Comparison of ENCODE assay signal across 1 cellular context in the genomic region with DNA sequence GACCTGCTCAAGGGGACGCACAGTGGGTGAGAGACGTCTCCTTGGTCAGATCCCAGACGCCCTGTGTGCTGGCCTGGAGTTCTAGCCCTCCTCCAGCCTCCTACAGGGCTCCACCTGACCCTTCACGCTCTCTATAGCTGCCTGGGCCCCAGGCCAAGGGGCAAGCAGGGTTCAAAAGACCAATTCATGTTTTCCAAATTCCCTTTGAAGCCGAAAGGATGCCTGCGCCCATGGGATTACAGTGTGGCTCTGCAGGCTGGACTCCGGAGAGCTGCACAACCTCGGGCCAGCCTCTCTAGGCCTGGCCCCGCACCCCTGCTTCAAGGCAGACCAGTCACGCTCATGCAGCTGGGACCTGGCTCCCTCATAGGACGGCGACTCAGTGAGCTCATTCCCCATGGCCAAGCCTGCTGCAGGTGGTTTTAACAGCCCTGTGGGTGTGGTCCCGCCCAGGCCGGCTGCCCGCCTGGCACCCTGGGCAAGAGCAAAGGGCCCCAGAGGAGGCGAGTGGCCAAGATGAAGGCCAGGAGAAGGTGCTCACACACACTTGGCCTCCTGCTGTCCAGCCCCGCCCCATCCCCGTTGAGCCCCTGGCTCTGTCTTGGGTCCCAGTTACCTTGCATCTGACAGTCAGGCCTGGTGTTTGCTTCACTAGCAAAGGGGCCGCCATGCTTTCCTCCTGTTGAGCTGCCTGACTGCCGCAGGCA.
TF ChIP-seq lines count a peak whose summit lies in the region.

No MANE protein-coding gene starts in this region.

TF ChIP-seq in HepG2, 621 proteins besides CTCF, POLR2A, EP300 and RAD21 (continued from another document and continues in another):
- peak; percentile 76; the same call in 1 of the 2 replicates for TF ChIP-seq NCOA1 (CRISPR knock-in tag; IDR thresholded peaks at IDR 0.05)
- TF ChIP-seq ZSCAN25 (CRISPR knock-in tag; IDR thresholded peaks at IDR 0.05) = peak; percentile 99
- TF ChIP-seq, protein P1, sequence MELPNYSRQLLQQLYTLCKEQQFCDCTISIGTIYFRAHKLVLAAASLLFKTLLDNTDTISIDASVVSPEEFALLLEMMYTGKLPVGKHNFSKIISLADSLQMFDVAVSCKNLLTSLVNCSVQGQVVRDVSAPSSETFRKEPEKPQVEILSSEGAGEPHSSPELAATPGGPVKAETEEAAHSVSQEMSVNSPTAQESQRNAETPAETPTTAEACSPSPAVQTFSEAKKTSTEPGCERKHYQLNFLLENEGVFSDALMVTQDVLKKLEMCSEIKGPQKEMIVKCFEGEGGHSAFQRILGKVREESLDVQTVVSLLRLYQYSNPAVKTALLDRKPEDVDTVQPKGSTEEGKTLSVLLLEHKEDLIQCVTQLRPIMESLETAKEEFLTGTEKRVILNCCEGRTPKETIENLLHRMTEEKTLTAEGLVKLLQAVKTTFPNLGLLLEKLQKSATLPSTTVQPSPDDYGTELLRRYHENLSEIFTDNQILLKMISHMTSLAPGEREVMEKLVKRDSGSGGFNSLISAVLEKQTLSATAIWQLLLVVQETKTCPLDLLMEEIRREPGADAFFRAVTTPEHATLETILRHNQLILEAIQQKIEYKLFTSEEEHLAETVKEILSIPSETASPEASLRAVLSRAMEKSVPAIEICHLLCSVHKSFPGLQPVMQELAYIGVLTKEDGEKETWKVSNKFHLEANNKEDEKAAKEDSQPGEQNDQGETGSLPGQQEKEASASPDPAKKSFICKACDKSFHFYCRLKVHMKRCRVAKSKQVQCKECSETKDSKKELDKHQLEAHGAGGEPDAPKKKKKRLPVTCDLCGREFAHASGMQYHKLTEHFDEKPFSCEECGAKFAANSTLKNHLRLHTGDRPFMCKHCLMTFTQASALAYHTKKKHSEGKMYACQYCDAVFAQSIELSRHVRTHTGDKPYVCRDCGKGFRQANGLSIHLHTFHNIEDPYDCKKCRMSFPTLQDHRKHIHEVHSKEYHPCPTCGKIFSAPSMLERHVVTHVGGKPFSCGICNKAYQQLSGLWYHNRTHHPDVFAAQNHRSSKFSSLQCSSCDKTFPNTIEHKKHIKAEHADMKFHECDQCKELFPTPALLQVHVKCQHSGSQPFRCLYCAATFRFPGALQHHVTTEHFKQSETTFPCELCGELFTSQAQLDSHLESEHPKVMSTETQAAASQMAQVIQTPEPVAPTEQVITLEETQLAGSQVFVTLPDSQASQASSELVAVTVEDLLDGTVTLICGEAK (IDR thresholded peaks at IDR 0.05) = no peak
- TF ChIP-seq, protein P1 (CRISPR knock-in tag; IDR thresholded peaks at IDR 0.05) = peak; percentile 63
- peak; percentile 64; the same call in 1 of the 2 replicates for TF ChIP-seq SMAD3 (CRISPR knock-in tag; IDR thresholded peaks at IDR 0.05)
- TF ChIP-seq IKZF4 (CRISPR knock-in tag; IDR thresholded peaks at IDR 0.05; ENCODE audit: borderline replicate concordance, low read depth, not compliant biosample characterization) = peak; percentile 40
- TF ChIP-seq RXRB (CRISPR knock-in tag; IDR thresholded peaks at IDR 0.05; ENCODE audit: borderline replicate concordance) = peak; percentile 86; the same call in 1 of the 2 replicates
- peak; percentile 26; the same call in 1 of the 2 replicates for TF ChIP-seq MEIS2 (CRISPR knock-in tag; IDR thresholded peaks at IDR 0.05)
- TF ChIP-seq KAT8 (CRISPR knock-in tag; IDR thresholded peaks at IDR 0.05) = peak; percentile 58; the same call in 1 of the 2 replicates
- TF ChIP-seq MTA1 (CRISPR knock-in tag; IDR thresholded peaks at IDR 0.05; ENCODE audit: borderline replicate concordance) = peak; percentile 63; the same call in 1 of the 2 replicates
- peak in 1 of 2 experiments; percentile 41; a peak in 1 of 4 replicates for TF ChIP-seq KLF16 (CRISPR knock-in tag; IDR thresholded peaks at IDR 0.05)
- TF ChIP-seq DZIP1 (CRISPR knock-in tag; IDR thresholded peaks at IDR 0.05) = 0 out of 2 replicates have a peak, but pooled peaks have one; percentile 68
- TF ChIP-seq SALL1 (CRISPR knock-in tag; IDR thresholded peaks at IDR 0.05) = peak; percentile 94
- TF ChIP-seq ZMAT5 (CRISPR knock-in tag; IDR thresholded peaks at IDR 0.05; ENCODE audit: borderline replicate concordance, low read depth) = no peak
- TF ChIP-seq MBNL3 (CRISPR knock-in tag; conservative IDR thresholded peaks at IDR 0.05) = no peak
- no peak for TF ChIP-seq ZNF670 (CRISPR knock-in tag; IDR thresholded peaks at IDR 0.05; ENCODE audit: borderline replicate concordance)
- peak; percentile 51; the same call in 1 of the 2 replicates for TF ChIP-seq RNF2 (conservative IDR thresholded peaks at IDR 0.05; ENCODE audit: low read depth)
- TF ChIP-seq, protein P2, sequence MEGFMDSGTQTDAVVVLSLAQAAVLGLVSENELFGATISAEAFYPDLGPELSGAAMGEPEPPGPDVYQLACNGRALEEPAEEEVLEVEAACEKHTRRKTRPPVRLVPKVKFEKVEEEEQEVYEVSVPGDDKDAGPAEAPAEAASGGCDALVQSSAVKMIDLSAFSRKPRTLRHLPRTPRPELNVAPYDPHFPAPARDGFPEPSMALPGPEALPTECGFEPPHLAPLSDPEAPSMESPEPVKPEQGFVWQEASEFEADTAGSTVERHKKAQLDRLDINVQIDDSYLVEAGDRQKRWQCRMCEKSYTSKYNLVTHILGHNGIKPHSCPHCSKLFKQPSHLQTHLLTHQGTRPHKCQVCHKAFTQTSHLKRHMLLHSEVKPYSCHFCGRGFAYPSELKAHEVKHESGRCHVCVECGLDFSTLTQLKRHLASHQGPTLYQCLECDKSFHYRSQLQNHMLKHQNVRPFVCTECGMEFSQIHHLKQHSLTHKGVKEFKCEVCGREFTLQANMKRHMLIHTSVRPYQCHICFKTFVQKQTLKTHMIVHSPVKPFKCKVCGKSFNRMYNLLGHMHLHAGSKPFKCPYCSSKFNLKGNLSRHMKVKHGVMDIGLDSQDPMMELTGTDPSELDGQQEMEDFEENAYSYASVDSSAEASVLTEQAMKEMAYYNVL (CRISPR knock-in tag; IDR thresholded peaks at IDR 0.05; ENCODE audit: borderline replicate concordance) = 0 out of 2 replicates have a peak, but pooled peaks have one; percentile 57
- TF ChIP-seq ZNF83 (CRISPR knock-in tag; IDR thresholded peaks at IDR 0.05; ENCODE audit: borderline replicate concordance) = peak; percentile 50; the same call in 1 of the 2 replicates
- TF ChIP-seq ZFX (CRISPR knock-in tag; IDR thresholded peaks at IDR 0.05; ENCODE audit: low read depth) = peak; percentile 88
- TF ChIP-seq TSC22D2 (CRISPR knock-in tag; IDR thresholded peaks at IDR 0.05; ENCODE audit: borderline replicate concordance) = no peak
- TF ChIP-seq, protein P3, sequence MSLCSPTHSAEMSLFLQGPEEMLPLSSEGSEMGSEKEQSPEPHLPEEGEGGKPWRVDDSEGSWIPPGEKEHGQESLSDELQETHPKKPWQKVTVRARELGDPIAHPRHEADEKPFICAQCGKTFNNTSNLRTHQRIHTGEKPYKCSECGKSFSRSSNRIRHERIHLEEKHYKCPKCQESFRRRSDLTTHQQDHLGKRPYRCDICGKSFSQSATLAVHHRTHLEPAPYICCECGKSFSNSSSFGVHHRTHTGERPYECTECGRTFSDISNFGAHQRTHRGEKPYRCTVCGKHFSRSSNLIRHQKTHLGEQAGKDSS (CRISPR knock-in tag; IDR thresholded peaks at IDR 0.05; ENCODE audit: borderline replicate concordance, low read depth) = peak; percentile 71; the same call in 1 of the 2 replicates
- TF ChIP-seq ZNF205 (CRISPR knock-in tag; IDR thresholded peaks at IDR 0.05) = peak; percentile 54; the same call in 1 of the 2 replicates
- TF ChIP-seq SOX5 (CRISPR knock-in tag; IDR thresholded peaks at IDR 0.05; ENCODE audit: borderline replicate concordance) = peak; percentile 80; the same call in 1 of the 2 replicates
- TF ChIP-seq, protein P4, sequence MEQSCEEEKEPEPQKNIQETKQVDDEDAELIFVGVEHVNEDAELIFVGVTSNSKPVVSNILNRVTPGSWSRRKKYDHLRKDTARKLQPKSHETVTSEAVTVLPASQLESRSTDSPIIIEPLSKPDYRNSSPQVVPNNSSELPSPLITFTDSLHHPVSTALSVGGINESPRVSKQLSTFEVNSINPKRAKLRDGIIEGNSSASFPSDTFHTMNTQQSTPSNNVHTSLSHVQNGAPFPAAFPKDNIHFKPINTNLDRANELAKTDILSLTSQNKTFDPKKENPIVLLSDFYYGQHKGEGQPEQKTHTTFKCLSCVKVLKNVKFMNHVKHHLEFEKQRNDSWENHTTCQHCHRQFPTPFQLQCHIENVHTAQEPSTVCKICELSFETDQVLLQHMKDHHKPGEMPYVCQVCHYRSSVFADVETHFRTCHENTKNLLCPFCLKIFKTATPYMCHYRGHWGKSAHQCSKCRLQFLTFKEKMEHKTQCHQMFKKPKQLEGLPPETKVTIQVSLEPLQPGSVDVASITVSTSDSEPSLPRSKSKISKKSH (CRISPR knock-in tag; IDR thresholded peaks at IDR 0.05; ENCODE audit: borderline replicate concordance) = peak; percentile 54; the same call in 1 of the 2 replicates
- TF ChIP-seq, protein P5, sequence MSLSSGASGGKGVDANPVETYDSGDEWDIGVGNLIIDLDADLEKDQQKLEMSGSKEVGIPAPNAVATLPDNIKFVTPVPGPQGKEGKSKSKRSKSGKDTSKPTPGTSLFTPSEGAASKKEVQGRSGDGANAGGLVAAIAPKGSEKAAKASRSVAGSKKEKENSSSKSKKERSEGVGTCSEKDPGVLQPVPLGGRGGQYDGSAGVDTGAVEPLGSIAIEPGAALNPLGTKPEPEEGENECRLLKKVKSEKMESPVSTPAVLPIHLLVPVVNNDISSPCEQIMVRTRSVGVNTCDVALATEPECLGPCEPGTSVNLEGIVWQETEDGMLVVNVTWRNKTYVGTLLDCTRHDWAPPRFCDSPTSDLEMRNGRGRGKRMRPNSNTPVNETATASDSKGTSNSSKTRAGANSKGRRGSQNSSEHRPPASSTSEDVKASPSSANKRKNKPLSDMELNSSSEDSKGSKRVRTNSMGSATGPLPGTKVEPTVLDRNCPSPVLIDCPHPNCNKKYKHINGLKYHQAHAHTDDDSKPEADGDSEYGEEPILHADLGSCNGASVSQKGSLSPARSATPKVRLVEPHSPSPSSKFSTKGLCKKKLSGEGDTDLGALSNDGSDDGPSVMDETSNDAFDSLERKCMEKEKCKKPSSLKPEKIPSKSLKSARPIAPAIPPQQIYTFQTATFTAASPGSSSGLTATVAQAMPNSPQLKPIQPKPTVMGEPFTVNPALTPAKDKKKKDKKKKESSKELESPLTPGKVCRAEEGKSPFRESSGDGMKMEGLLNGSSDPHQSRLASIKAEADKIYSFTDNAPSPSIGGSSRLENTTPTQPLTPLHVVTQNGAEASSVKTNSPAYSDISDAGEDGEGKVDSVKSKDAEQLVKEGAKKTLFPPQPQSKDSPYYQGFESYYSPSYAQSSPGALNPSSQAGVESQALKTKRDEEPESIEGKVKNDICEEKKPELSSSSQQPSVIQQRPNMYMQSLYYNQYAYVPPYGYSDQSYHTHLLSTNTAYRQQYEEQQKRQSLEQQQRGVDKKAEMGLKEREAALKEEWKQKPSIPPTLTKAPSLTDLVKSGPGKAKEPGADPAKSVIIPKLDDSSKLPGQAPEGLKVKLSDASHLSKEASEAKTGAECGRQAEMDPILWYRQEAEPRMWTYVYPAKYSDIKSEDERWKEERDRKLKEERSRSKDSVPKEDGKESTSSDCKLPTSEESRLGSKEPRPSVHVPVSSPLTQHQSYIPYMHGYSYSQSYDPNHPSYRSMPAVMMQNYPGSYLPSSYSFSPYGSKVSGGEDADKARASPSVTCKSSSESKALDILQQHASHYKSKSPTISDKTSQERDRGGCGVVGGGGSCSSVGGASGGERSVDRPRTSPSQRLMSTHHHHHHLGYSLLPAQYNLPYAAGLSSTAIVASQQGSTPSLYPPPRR (CRISPR knock-in tag; IDR thresholded peaks at IDR 0.05; ENCODE audit: borderline replicate concordance) = peak; percentile 81; the same call in 1 of the 2 replicates
